In genomic region chr10:58268454-58268945, GRCh38 we compare ENCODE assay signal across 7 cellular contexts. TPM values are rescaled to one million over a fixed set of nuclear protein-coding genes. Genes with fewer than 3 reads are reported as not detected.
DNase-seq lines count a peak whose midpoint lies in the region; ATAC-seq and TF ChIP-seq lines count a peak whose summit lies in the region.

No MANE protein-coding gene starts in this region.

- no peaks in the 10 kb centered on the region for H4K20me1 ChIP-seq in hepatocyte (ENCODE audit: insufficient read depth, poor library complexity, severe bottlenecking)

- peaks cover 49% of the 10 kb centered on the region for H3K4me1 Mint-ChIP-seq in WTC11
- H3K4me1 Mint-ChIP-seq in stimulated activated naive B cell treated with anti-CD40 and anti-IgM and Interleukin-4, amounts not matched to agents 10 μg/mL and 1 μg/mL and 100 μg/mL, for 72 hours, result peaks cover 14 to 24% of the 10 kb centered on the region in 2 donors

- POLR2A ChIA-PET in WTC11 (lab: Charles Lee), result interaction anchor here (0.6 to 1.4 kb wide), 2 partner anchors 22 to 120 kb away, joined by 5 read pairs; no protein-coding TSS in a partner anchor
- POLR2A ChIA-PET in HEK293T (lab: Yijun Ruan, JAX), result interaction anchor here (0.7 to 2.4 kb wide), 15 partner anchors 11 to 196 kb away, joined by 3 to 16 read pairs (median 3); partner anchors contain the start of gene TFAM

- WGBS in hepatocyte (ENCODE audit: low lambda C conversion rate, missing lambda C conversion rate), result 1% methylated on average over 13 of the region's 13 CpGs

- H3K4me3 Mint-ChIP-seq in WTC11, result peak overlapping the region; percentile 92
- H3K4me3 Mint-ChIP-seq in stimulated activated naive B cell treated with anti-CD40 and anti-IgM and Interleukin-4, amounts not matched to agents 10 μg/mL and 1 μg/mL and 100 μg/mL, for 72 hours, result peak overlapping the region; percentile 97 to 99

- H3K9me3 Mint-ChIP-seq in WTC11, result no peaks in the 10 kb centered on the region; the same call in 1 of the 2 replicates
- no peaks in the 10 kb centered on the region for H3K9me3 Mint-ChIP-seq in stimulated activated naive B cell treated with anti-CD40 and anti-IgM and Interleukin-4, amounts not matched to agents 10 μg/mL and 1 μg/mL and 100 μg/mL, for 72 hours

- H2AFZ ChIP-seq in hepatocyte, result peak overlapping the region; percentile 73

- H3K9me2 ChIP-seq in hepatocyte (replicated peaks; ENCODE audit: insufficient read depth), result no peaks in the 10 kb centered on the region

- no peaks in the 10 kb centered on the region for H3K9me3 ChIP-seq in hepatocyte (ENCODE audit: low read depth)

- H3K27me3 Mint-ChIP-seq in WTC11 (ENCODE audit: low read depth), result no peaks in the 10 kb centered on the region
- H3K27me3 Mint-ChIP-seq in stimulated activated naive B cell treated with anti-CD40 and anti-IgM and Interleukin-4, amounts not matched to agents 10 μg/mL and 1 μg/mL and 100 μg/mL, for 72 hours, result no peaks in the 10 kb centered on the region

- no peak for DNase-seq in WTC11 (ENCODE audit: low spot score)
- no peak for DNase-seq in hepatocyte (ENCODE audit: low spot score)
- DNase-seq in stimulated activated naive B cell treated with anti-CD40 and anti-IgM and Interleukin-4, amounts not matched to agents 10 μg/mL and 1 μg/mL and 100 μg/mL, for 72 hours, result no peak
- no peak for DNase-seq in HPDE6-E6E7 (ENCODE audit: extremely low spot score)
- no peak for DNase-seq in HEK293T (ENCODE audit: extremely low spot score)

- peak overlapping the region; percentile 96 for H3K27ac Mint-ChIP-seq in WTC11
- H3K27ac Mint-ChIP-seq in stimulated activated naive B cell treated with anti-CD40 and anti-IgM and Interleukin-4, amounts not matched to agents 10 μg/mL and 1 μg/mL and 100 μg/mL, for 72 hours, result peak overlapping the region; percentile 97

- H3K4me3 ChIP-seq in hepatocyte, result peak overlapping the region; percentile 50

- CTCF ChIA-PET in WTC11 (lab: Charles Lee) (interaction anchor here (0.8 to 2.0 kb wide), 7 partner anchors 12 to 116 kb away, joined by 3 to 8 read pairs (median 4); partner anchors contain the start of gene UBE2D1), HEK293T (lab: Yijun Ruan, JAX) (no interaction called here)

- H3K36me3 Mint-ChIP-seq in WTC11, result peaks cover 5% of the 10 kb centered on the region; the same call in 1 of the 2 replicates
- H3K36me3 Mint-ChIP-seq in stimulated activated naive B cell treated with anti-CD40 and anti-IgM and Interleukin-4, amounts not matched to agents 10 μg/mL and 1 μg/mL and 100 μg/mL, for 72 hours, result peaks cover 0 to 12% of the 10 kb centered on the region in 2 donors

- peak overlapping the region; percentile 87 for H3K4me2 ChIP-seq in hepatocyte

- H3K4me1 ChIP-seq in hepatocyte (ENCODE audit: insufficient read depth), result peaks cover 7% of the 10 kb centered on the region

- no peaks in the 10 kb centered on the region for H3K36me3 ChIP-seq in hepatocyte (replicated peaks; ENCODE audit: insufficient read depth, low read depth)

- H3K27me3 ChIP-seq in hepatocyte, result no peaks in the 10 kb centered on the region

- peak overlapping the region; percentile 94 for H3K27ac ChIP-seq in hepatocyte

- ATAC-seq in GM19023 (IDR thresholded peaks at IDR 0.05; ENCODE audit: unreplicated experiment) (peak; percentile 1), HG02885 (IDR thresholded peaks at IDR 0.05; ENCODE audit: poor library complexity, unreplicated experiment) (peak; percentile 0), WTC11 (peak; percentile 1)
- peak; percentile 1 to 3 for ATAC-seq in stimulated activated naive B cell treated with anti-CD40 and anti-IgM and Interleukin-4, amounts not matched to agents 10 μg/mL and 1 μg/mL and 100 μg/mL, for 72 hours (replicated peaks)

- H3K79me2 ChIP-seq in hepatocyte, result peaks cover 62% of the 10 kb centered on the region

- no peak for TF ChIP-seq CTCF in WTC11 (IDR thresholded peaks at IDR 0.05)
- no peak for TF ChIP-seq CTCF in hepatocyte (IDR thresholded peaks at IDR 0.05; ENCODE audit: poor library complexity)

TF ChIP-seq in WTC11, 78 proteins besides CTCF, POLR2A, EP300 and RAD21 (continues in another document):
- TF ChIP-seq E2F4 (CRISPR knock-in tag; IDR thresholded peaks at IDR 0.05; ENCODE audit: borderline replicate concordance, low read depth), result no peak
- TF ChIP-seq SMAD3 (CRISPR knock-in tag; IDR thresholded peaks at IDR 0.05; ENCODE audit: borderline replicate concordance), result no peak
- TF ChIP-seq CBFB (CRISPR knock-in tag; IDR thresholded peaks at IDR 0.05; ENCODE audit: low read depth), result no peak
- TF ChIP-seq, protein P1, sequence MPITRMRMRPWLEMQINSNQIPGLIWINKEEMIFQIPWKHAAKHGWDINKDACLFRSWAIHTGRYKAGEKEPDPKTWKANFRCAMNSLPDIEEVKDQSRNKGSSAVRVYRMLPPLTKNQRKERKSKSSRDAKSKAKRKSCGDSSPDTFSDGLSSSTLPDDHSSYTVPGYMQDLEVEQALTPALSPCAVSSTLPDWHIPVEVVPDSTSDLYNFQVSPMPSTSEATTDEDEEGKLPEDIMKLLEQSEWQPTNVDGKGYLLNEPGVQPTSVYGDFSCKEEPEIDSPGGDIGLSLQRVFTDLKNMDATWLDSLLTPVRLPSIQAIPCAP (CRISPR knock-in tag; IDR thresholded peaks at IDR 0.05), result no peak
- no peak for TF ChIP-seq ZNF416 (CRISPR knock-in tag; IDR thresholded peaks at IDR 0.05)
- TF ChIP-seq EMX1 (CRISPR knock-in tag; IDR thresholded peaks at IDR 0.05), result no peak

TF ChIP-seq in HEK293T, 16 proteins besides CTCF, POLR2A, EP300 and RAD21:
- no peak for TF ChIP-seq HDGF (IDR thresholded peaks at IDR 0.05; ENCODE audit: borderline replicate concordance)
- no peak for TF ChIP-seq LEF1 (IDR thresholded peaks at IDR 0.05; ENCODE audit: borderline replicate concordance)
- TF ChIP-seq BHLHE40 (IDR thresholded peaks at IDR 0.05; ENCODE audit: borderline replicate concordance), result no peak
- no peak for TF ChIP-seq CTBP1 (IDR thresholded peaks at IDR 0.05; ENCODE audit: borderline replicate concordance)
- no peak for TF ChIP-seq PKNOX1 (IDR thresholded peaks at IDR 0.05)
- TF ChIP-seq FOXK2 (IDR thresholded peaks at IDR 0.05), result no peak
- no peak for TF ChIP-seq FOXM1 (IDR thresholded peaks at IDR 0.05; ENCODE audit: borderline replicate concordance)
- no peak for TF ChIP-seq SUZ12 (IDR thresholded peaks at IDR 0.05)
- no peak for TF ChIP-seq ELF4 (IDR thresholded peaks at IDR 0.05)
- no peak for TF ChIP-seq L3MBTL2 (conservative IDR thresholded peaks at IDR 0.05)
- no peak for TF ChIP-seq SP1 (IDR thresholded peaks at IDR 0.05)

RNA-seq across cellular contexts. Expression of gene CISD1, which starts 0.5 kb away (rescaled TPM):
- total RNA-seq in WTC11 (2021) (46.6 to 53.8 TPM (median 48.3 TPM) in 3 replicates), hepatocyte (37.8 and 47.0 TPM in 2 replicates)
- polyA plus RNA-seq in hepatocyte, result 94.4 and 95.9 TPM in 2 replicates

RNA-seq across cellular contexts. Expression of gene IPMK, which starts 0.8 kb away (rescaled TPM):
- 9.7 to 10.9 TPM (median 9.9 TPM) in 3 replicates for total RNA-seq in WTC11 (2021)
- 15.1 and 17.5 TPM in 2 replicates for total RNA-seq in hepatocyte
- 2.9 and 3.5 TPM in 2 replicates for polyA plus RNA-seq in hepatocyte
